In the genomic region with DNA sequence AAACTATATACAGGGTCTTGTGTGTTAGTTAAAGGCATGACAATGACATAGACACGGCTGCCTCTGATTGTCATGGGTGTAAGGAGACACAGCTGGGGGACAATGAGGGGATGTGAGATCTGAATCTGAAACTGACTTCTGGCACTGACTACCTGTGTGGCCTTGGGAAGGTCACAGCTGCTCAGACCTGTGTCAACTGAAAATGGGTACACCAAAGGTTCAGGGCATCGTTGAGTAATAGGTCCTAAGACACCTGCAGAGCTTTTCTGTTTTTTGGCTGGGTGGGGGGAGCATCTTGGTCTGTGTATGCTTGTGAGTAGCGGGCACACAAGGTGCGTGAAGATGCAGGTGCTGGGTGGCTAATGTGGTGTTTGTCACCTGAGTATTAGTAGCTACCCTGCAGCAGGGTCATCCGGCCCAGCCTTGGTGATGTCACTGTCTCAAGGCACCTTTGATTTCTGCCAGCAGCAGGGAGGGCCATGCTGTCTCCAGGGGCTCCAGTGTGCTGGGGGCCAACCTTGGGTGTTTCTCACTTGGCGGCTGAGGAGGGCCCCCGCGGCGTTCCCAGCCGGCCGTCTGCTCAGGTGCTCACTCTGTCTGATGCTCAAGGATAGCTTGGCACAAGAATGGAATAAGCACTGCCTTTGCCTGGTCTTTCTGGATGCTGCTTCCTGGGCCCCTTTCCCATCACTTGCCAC, we compare ENCODE assay signal across 25 cellular contexts. TPM values are rescaled to one million over a fixed set of nuclear protein-coding genes. Genes with fewer than 3 reads are reported as not detected.
DNase-seq lines count a peak whose midpoint lies in the region; ATAC-seq and TF ChIP-seq lines count a peak whose summit lies in the region.
"Had no signal": no experiment of that assay in that cellular context is flagged by ENCODE, and none has a peak within 500 bp of the region (broad histone marks: within the 10 kb centered on the region; RNA-seq: fewer than 3 reads in every experiment).

No MANE protein-coding gene starts in this region.

- H3K4me2 ChIP-seq in neural progenitor cell: no peak overlapping the region

- TF ChIP-seq CTCF in GM12864 (IDR thresholded peaks at IDR 0.05; ENCODE audit: low read depth, low read length, missing control alignments): no peak
- no peak for TF ChIP-seq CTCF in brain (conservative IDR thresholded peaks at IDR 0.05)
- no peak for TF ChIP-seq CTCF in neural progenitor cell (IDR thresholded peaks at IDR 0.05)

- no peaks in the 10 kb centered on the region for H3K79me2 ChIP-seq in neural progenitor cell (ENCODE audit: low read depth)

- H3K36me3 ChIP-seq in neural progenitor cell: no peaks in the 10 kb centered on the region
- H3K36me3 ChIP-seq: gastrocnemius medialis had no signal

- DNase-seq in GM12864 (ENCODE audit: low read depth): peak; percentile 15
- no peak for DNase-seq in neural progenitor cell (ENCODE audit: low spot score)
- no peak for DNase-seq in NCI-H748 (lab: John Stamatoyannopoulos, UW; ENCODE audit: unreplicated experiment)
- DNase-seq in globus pallidus (ENCODE audit: low spot score): no peak
- no peak for DNase-seq in NCI-H82 treated with DMSO at 0.1 percent for 48 hours (lab: John Stamatoyannopoulos, UW; ENCODE audit: unreplicated experiment)
- DNase-seq: ACHN; activated CD4-positive, alpha-beta T cell treated with anti-CD3 and anti-CD28 coated beads for 48 hours; activated CD8-positive, alpha-beta memory T cell treated with anti-CD3 and anti-CD28 coated beads, Interleukin-2, amount 50 U/mL, for 48 hours; C1 segment of cervical spinal cord; effector CD4-positive, alpha-beta T cell; gastrocnemius medialis; H9; kidney glomerular epithelial cell; mesendoderm; NCI-H1417 treated with DMSO at 0.1 percent for 48 hours; NCI-H2171; NCI-H524 treated with DMSO at 0.1 percent for 48 hours; SHP77 treated with DMSO at 0.1 percent for 48 hours; stimulated activated CD4-positive, alpha-beta T cell treated with anti-CD3 and anti-CD28 coated beads, Interleukin-1b, Interleukin-23, amount 100 ng/mL, for 48 hours had no signal

- no peak overlapping the region for H3K27ac ChIP-seq in neural progenitor cell
- H3K27ac ChIP-seq: gastrocnemius medialis had no signal

- H3K27me3 Mint-ChIP-seq in brain: peaks cover 3% of the 10 kb centered on the region
- peaks cover 8% of the 10 kb centered on the region for H3K27me3 Mint-ChIP-seq in neural progenitor cell (ENCODE audit: insufficient read depth, low read depth)

- no peaks in the 10 kb centered on the region for H3K9me3 ChIP-seq in neural progenitor cell (ENCODE audit: low read depth)
- H3K9me3 ChIP-seq: gastrocnemius medialis had no signal

- peak; percentile 65 for ATAC-seq in HG02870 (IDR thresholded peaks at IDR 0.05; ENCODE audit: unreplicated experiment)
- no peak for ATAC-seq in GM18868 (IDR thresholded peaks at IDR 0.05; ENCODE audit: unreplicated experiment)
- ATAC-seq: gastrocnemius medialis; naive thymus-derived CD8-positive, alpha-beta T cell; stimulated activated memory B cell treated with anti-CD40 and anti-IgM and Interleukin-4, amounts not matched to agents 10 μg/mL and 1 μg/mL and 100 μg/mL, for 72 hours had no signal

- no peak overlapping the region for H3K9ac ChIP-seq in neural progenitor cell

- no peaks in the 10 kb centered on the region for H4K20me1 ChIP-seq in neural progenitor cell (ENCODE audit: low read depth)

- peaks cover 23% of the 10 kb centered on the region for H3F3A ChIP-seq in neural progenitor cell (ENCODE audit: low read depth)

- no peak overlapping the region for H2AFZ ChIP-seq in neural progenitor cell (replicated peaks)

- H3K4me1 ChIP-seq in neural progenitor cell: peaks cover 18% of the 10 kb centered on the region
- H3K4me1 ChIP-seq: gastrocnemius medialis had no signal

- H3K36me3 Mint-ChIP-seq in brain: no peaks in the 10 kb centered on the region
- H3K36me3 Mint-ChIP-seq in neural progenitor cell: no peaks in the 10 kb centered on the region
- H3K36me3 Mint-ChIP-seq: naive thymus-derived CD8-positive, alpha-beta T cell; stimulated activated memory B cell treated with anti-CD40 and anti-IgM and Interleukin-4, amounts not matched to agents 10 μg/mL and 1 μg/mL and 100 μg/mL, for 72 hours had no signal

- peak overlapping the region in 4 of 5 experiments; percentile 8 to 94 (median 60) for H3K27ac Mint-ChIP-seq in brain
- peak overlapping the region; percentile 86 for H3K27ac Mint-ChIP-seq in neural progenitor cell
- H3K27ac Mint-ChIP-seq: progenitor cell of endocrine pancreas; stimulated activated memory B cell treated with anti-CD40 and anti-IgM and Interleukin-4, amounts not matched to agents 10 μg/mL and 1 μg/mL and 100 μg/mL, for 72 hours had no signal

- H3K9me3 Mint-ChIP-seq in brain (peaks cover 0 to 1% (median 0%) of the 10 kb centered on the region in 5 experiments), neural progenitor cell (no peaks in the 10 kb centered on the region)
- H3K9me3 Mint-ChIP-seq: H9; naive thymus-derived CD8-positive, alpha-beta T cell; stimulated activated memory B cell treated with anti-CD40 and anti-IgM and Interleukin-4, amounts not matched to agents 10 μg/mL and 1 μg/mL and 100 μg/mL, for 72 hours had no signal

- no peak overlapping the region for H3K4me3 ChIP-seq in GM12864 (ENCODE audit: low read depth, low read length)
- no peak overlapping the region for H3K4me3 ChIP-seq in neural progenitor cell
- H3K4me3 ChIP-seq: gastrocnemius medialis had no signal

- H3K4me3 Mint-ChIP-seq in brain (no peak overlapping the region), neural progenitor cell (peak overlapping the region; percentile 57)
- H3K4me3 Mint-ChIP-seq: H9; stimulated activated memory B cell treated with anti-CD40 and anti-IgM and Interleukin-4, amounts not matched to agents 10 μg/mL and 1 μg/mL and 100 μg/mL, for 72 hours had no signal

- no peaks in the 10 kb centered on the region for H3K27me3 ChIP-seq in neural progenitor cell
- H3K27me3 ChIP-seq: gastrocnemius medialis had no signal

- peaks cover 70% of the 10 kb centered on the region for H3K4me1 Mint-ChIP-seq in brain
- H3K4me1 Mint-ChIP-seq in neural progenitor cell: peaks cover 48% of the 10 kb centered on the region
- H3K4me1 Mint-ChIP-seq: stimulated activated memory B cell treated with anti-CD40 and anti-IgM and Interleukin-4, amounts not matched to agents 10 μg/mL and 1 μg/mL and 100 μg/mL, for 72 hours had no signal

RNA-seq across cellular contexts. Expression of a gene that starts 53.1 kb away (rescaled TPM):
- 64.3 TPM for polyA plus RNA-seq in brain (ENCODE audit: insufficient read depth, low read depth, low replicate concordance)
- total RNA-seq in neural progenitor cell (ENCODE audit: low replicate concordance): 31.1 and 71.0 TPM in 2 replicates
